ENCODE assay signal across 8 cellular contexts in genomic region chr12:6635856-6636521, GRCh38. TPM values are rescaled to one million over a fixed set of nuclear protein-coding genes. Genes with fewer than 3 reads are reported as not detected.
DNase-seq lines count a peak whose midpoint lies in the region; ATAC-seq and TF ChIP-seq lines count a peak whose summit lies in the region.

Gene LPAR5 (minus strand): TSS chr12:6635959. CDS start chr12:6621248, 14,711 bp downstream.

- H3K4me3 Mint-ChIP-seq in osteocyte (ENCODE audit: unreplicated experiment) = peak within 1 kb of the TSS; percentile 2

- H3K27me3 Mint-ChIP-seq in osteocyte (ENCODE audit: unreplicated experiment) = no peaks in the 10 kb centered on the region

- no peak within 1 kb of the TSS for H3K4me2 ChIP-seq in GM23248 (ENCODE audit: unreplicated experiment)

- in situ Hi-C loops in GM23248 (cut with MboI) = no loop called here

- TF ChIP-seq CTCF in epithelial cell of esophagus (IDR thresholded peaks at IDR 0.05; ENCODE audit: insufficient read depth, low read depth, low read length, missing control alignments) = no peak
- no peak for TF ChIP-seq CTCF in osteocyte (IDR thresholded peaks at IDR 0.05)

- no peaks in the 10 kb centered on the region for H3K9me3 ChIP-seq in GM23248 (ENCODE audit: low read depth)

- H3K4me3 ChIP-seq in GM23248 = no peak within 1 kb of the TSS
- H3K4me3 ChIP-seq in epithelial cell of esophagus (ENCODE audit: low read length) = peak within 1 kb of the TSS; percentile 66

- DNase-seq in ELF-1 (ENCODE audit: low read depth, low spot score) (peak; percentile 69), GM23248 (peak; percentile 80), epithelial cell of esophagus (ENCODE audit: low read depth) (peak; percentile 89), osteocyte (ENCODE audit: extremely low spot score, unreplicated experiment) (no peak), foreskin melanocyte (no peak)

- ATAC-seq in HG03442 (IDR thresholded peaks at IDR 0.05; ENCODE audit: unreplicated experiment) (no peak), HG03196 (IDR thresholded peaks at IDR 0.05; ENCODE audit: unreplicated experiment) (no peak)

- peaks cover 40% of the 10 kb centered on the region for H3K4me1 Mint-ChIP-seq in osteocyte (ENCODE audit: unreplicated experiment)

- no peaks in the 10 kb centered on the region for H3K36me3 ChIP-seq in GM23248 (ENCODE audit: low read depth)

- no peak within 1 kb of the TSS for H3K27ac ChIP-seq in GM23248

- peak within 1 kb of the TSS; percentile 43 for H2AFZ ChIP-seq in GM23248

- no peaks in the 10 kb centered on the region for H3F3A ChIP-seq in GM23248 (ENCODE audit: insufficient read depth)

- H3K9me3 Mint-ChIP-seq in osteocyte (ENCODE audit: unreplicated experiment) = no peaks in the 10 kb centered on the region

- peak within 1 kb of the TSS; percentile 14; the same call in 1 of the 2 replicates for H3K9ac ChIP-seq in GM23248

- peaks cover 8% of the 10 kb centered on the region; the same call in 1 of the 2 replicates for H3K4me1 ChIP-seq in GM23248 (ENCODE audit: insufficient read depth)

- no peaks in the 10 kb centered on the region; the same call in 1 of the 2 replicates for H3K27me3 ChIP-seq in GM23248 (replicated peaks; ENCODE audit: insufficient read depth)

- 19 to 22% methylated on average over 16 to 17 of the region's 17 CpGs for WGBS in GM23248 (ENCODE audit: low coverage in 1 of 2, low lambda C conversion rate in 2 of 2, missing lambda C conversion rate in 2 of 2), 2 experiments

- peak within 1 kb of the TSS; percentile 80 for H3K27ac Mint-ChIP-seq in osteocyte (ENCODE audit: unreplicated experiment)

- TF ChIP-seq POLR2A in Raji (IDR thresholded peaks at IDR 0.05; ENCODE audit: insufficient read depth, low read depth, low read length) = peak; percentile 63

- H3K36me3 Mint-ChIP-seq in osteocyte (ENCODE audit: unreplicated experiment) = no peaks in the 10 kb centered on the region

- H3K79me2 ChIP-seq in GM23248 (ENCODE audit: insufficient read depth) = no peaks in the 10 kb centered on the region

- no peaks in the 10 kb centered on the region for H4K20me1 ChIP-seq in GM23248 (ENCODE audit: insufficient read depth)

- no peaks in the 10 kb centered on the region for H3K9me2 ChIP-seq in GM23248 (ENCODE audit: insufficient read depth)

RNA-seq across cellular contexts. Expression of gene LPAR5, which starts in this region (rescaled TPM):
- total RNA-seq in GM23248 (2014; rRNA removed; shearing (Covaris generic)) = not detected in 2 replicates
- polyA plus RNA-seq in GM23248 (2016; fragmentation: Nextera tagmentation; extraction: Ambion mirVana) = not detected in 2 replicates
- 0.32 and 0.50 TPM in 2 replicates for total RNA-seq in osteocyte

Comparison
In these comparisons a context has a peak if more than half of its experiments do, and no peak if none do; other contexts are left out.
1. Peak in DNase-seq and H3K9ac ChIP-seq in GM23248; RNA of the gene not detected or under 1 TPM.
2. DNase-seq: peak in ELF-1 (single experiment) and epithelial cell of esophagus (single experiment); none in osteocyte (single experiment) and foreskin melanocyte (single experiment).